ENCODE assay signal across 28 cellular contexts in the genomic region with DNA sequence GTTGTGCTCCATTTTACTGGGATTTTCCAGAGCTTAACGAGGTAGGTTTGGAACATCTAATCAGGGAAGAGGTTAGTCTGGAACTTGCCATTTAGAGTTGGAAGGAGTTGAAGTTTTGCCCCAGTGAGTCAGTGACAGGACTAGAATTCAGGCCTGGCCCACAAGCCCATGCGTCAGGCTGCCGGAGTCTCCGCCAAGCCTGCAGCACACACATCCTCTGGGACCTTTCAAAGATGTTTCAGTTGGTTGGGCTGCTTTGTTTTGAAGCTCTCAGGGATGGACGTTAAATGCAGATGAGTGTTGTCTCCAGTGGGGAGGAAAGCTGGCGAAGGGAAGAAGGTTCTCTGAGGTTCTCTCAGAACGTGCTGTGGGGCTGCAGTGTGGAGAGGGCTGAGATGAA.
"Had no signal": no experiment of that assay in that cellular context is flagged by ENCODE, and none has a peak within 500 bp of the region (broad histone marks: within the 10 kb centered on the region; RNA-seq: fewer than 3 reads in every experiment).

No MANE protein-coding gene starts in this region.

- DNase-seq: activated CD4-positive, alpha-beta T cell treated with anti-CD3 and anti-CD28 coated beads, Interleukin-2, amount 10 ng/mL, durations not matched to agents 7 days and 5 days; activated CD4-positive, CD25-positive, alpha-beta regulatory T cell treated with anti-CD3 and anti-CD28 coated beads, Interleukin-2, amount 50 U/mL, for 72 hours; activated CD8-positive, alpha-beta memory T cell treated with anti-CD3 and anti-CD28 coated beads, Interleukin-2, amount 10 ng/mL, durations not matched to agents 7 days and 5 days; activated CD8-positive, alpha-beta T cell treated with anti-CD3 and anti-CD28 coated beads for 36 hours; activated effector memory CD4-positive, alpha-beta T cell treated with anti-CD3 and anti-CD28 coated beads, Interleukin-2, amount 50 U/mL, for 16 hours; activated naive CD4-positive, alpha-beta T cell treated with anti-CD3 and anti-CD28 coated beads, Interleukin-2, amount 50 U/mL, for 16 hours; activated naive CD8-positive, alpha-beta T cell treated with anti-CD3 and anti-CD28 coated beads, Interleukin-2, amount 50 U/mL, for 24 hours; activated T-cell treated with anti-CD3 and anti-CD28 coated beads for 4 hours; body of pancreas; effector CD4-positive, alpha-beta T cell; heart right ventricle; islet precursor cell; lower lobe of right lung; naive thymus-derived CD4-positive, alpha-beta T cell; pancreas; right cardiac atrium; small intestine; stimulated activated CD4-positive, alpha-beta T cell treated with anti-CD3 and anti-CD28 coated beads, Interleukin-2, amount 100 ng/mL, for 24 hours; stimulated activated naive CD8-positive, alpha-beta T cell treated with anti-CD3 and anti-CD28 coated beads, Interleukin-15, amount 100 ng/mL, for 72 hours; T-helper 1 cell; WERI-Rb-1 had no signal

- H3K36me3 Mint-ChIP-seq: activated CD8-positive, alpha-beta memory T cell treated with anti-CD3 and anti-CD28 coated beads, Interleukin-2, amount 10 ng/mL, durations not matched to agents 7 days and 5 days; naive thymus-derived CD4-positive, alpha-beta T cell; stimulated activated effector memory CD8-positive, alpha-beta T cell treated with anti-CD3 and anti-CD28 coated beads, Interleukin-12 subunit alpha, Interleukin-12 subunit beta, amount 100 ng/mL, for 72 hours had no signal

- H3K36me3 ChIP-seq: cardiac muscle cell, heart right ventricle, lower lobe of right lung, pancreas, suprapubic skin, tibial nerve, WERI-Rb-1 had no signal

- H3K27ac Mint-ChIP-seq: activated CD4-positive, alpha-beta T cell treated with anti-CD3 and anti-CD28 coated beads, Interleukin-2, amount 10 ng/mL, durations not matched to agents 7 days and 5 days; activated CD8-positive, alpha-beta memory T cell treated with anti-CD3 and anti-CD28 coated beads, Interleukin-2, amount 10 ng/mL, durations not matched to agents 7 days and 5 days; activated CD8-positive, alpha-beta T cell treated with anti-CD3 and anti-CD28 coated beads for 36 hours; activated naive CD8-positive, alpha-beta T cell treated with anti-CD3 and anti-CD28 coated beads, Interleukin-2, amount 50 U/mL, for 24 hours; dendritic cell treated with granulocyte-macrophage colony-stimulating factor and Interleukin-4, amounts not matched to agents 40 ng/mL and 50 ng/mL, for 4 days; naive thymus-derived CD4-positive, alpha-beta T cell; stimulated activated effector memory CD8-positive, alpha-beta T cell treated with anti-CD3 and anti-CD28 coated beads, Interleukin-12 subunit alpha, Interleukin-12 subunit beta, amount 100 ng/mL, for 72 hours; stimulated activated naive CD8-positive, alpha-beta T cell treated with anti-CD3 and anti-CD28 coated beads, Interleukin-15, amount 100 ng/mL, for 72 hours had no signal

- H3K4me1 ChIP-seq: body of pancreas, pancreas had no signal

- FAIRE-seq: pancreas, small intestine, TTC549, urothelium cell line had no signal

- H3K9me3 ChIP-seq: body of pancreas, heart right ventricle, lower lobe of right lung, pancreas, suprapubic skin, tibial nerve had no signal

- H3K27ac ChIP-seq: body of pancreas, cardiac muscle cell, heart right ventricle, lower lobe of right lung, pancreas, suprapubic skin, tibial nerve, WERI-Rb-1 had no signal

- H3K4me1 Mint-ChIP-seq: stimulated activated naive CD8-positive, alpha-beta T cell treated with anti-CD3 and anti-CD28 coated beads, Interleukin-15, amount 100 ng/mL, for 72 hours had no signal

- H3K9me3 Mint-ChIP-seq: activated CD4-positive, alpha-beta T cell treated with anti-CD3 and anti-CD28 coated beads, Interleukin-2, amount 10 ng/mL, durations not matched to agents 7 days and 5 days; activated naive CD8-positive, alpha-beta T cell treated with anti-CD3 and anti-CD28 coated beads, Interleukin-2, amount 50 U/mL, for 24 hours; stimulated activated effector memory CD8-positive, alpha-beta T cell treated with anti-CD3 and anti-CD28 coated beads, Interleukin-12 subunit alpha, Interleukin-12 subunit beta, amount 100 ng/mL, for 72 hours; stimulated activated naive CD8-positive, alpha-beta T cell treated with anti-CD3 and anti-CD28 coated beads, Interleukin-15, amount 100 ng/mL, for 72 hours had no signal

- H3K27me3 Mint-ChIP-seq: activated CD4-positive, alpha-beta T cell treated with anti-CD3 and anti-CD28 coated beads, Interleukin-2, amount 10 ng/mL, durations not matched to agents 7 days and 5 days; activated CD8-positive, alpha-beta memory T cell treated with anti-CD3 and anti-CD28 coated beads, Interleukin-2, amount 10 ng/mL, durations not matched to agents 7 days and 5 days had no signal

- H3K27me3 ChIP-seq: body of pancreas, pancreas, tibial nerve had no signal

- H3K4me3 ChIP-seq: body of pancreas, cardiac muscle cell, heart right ventricle, lower lobe of right lung, pancreas, suprapubic skin, tibial nerve had no signal

- H3K4me3 Mint-ChIP-seq: activated CD4-positive, alpha-beta T cell treated with anti-CD3 and anti-CD28 coated beads, Interleukin-2, amount 10 ng/mL, durations not matched to agents 7 days and 5 days; activated CD8-positive, alpha-beta memory T cell treated with anti-CD3 and anti-CD28 coated beads, Interleukin-2, amount 10 ng/mL, durations not matched to agents 7 days and 5 days; activated CD8-positive, alpha-beta T cell treated with anti-CD3 and anti-CD28 coated beads for 36 hours; activated naive CD8-positive, alpha-beta T cell treated with anti-CD3 and anti-CD28 coated beads, Interleukin-2, amount 50 U/mL, for 24 hours; dendritic cell treated with granulocyte-macrophage colony-stimulating factor and Interleukin-4, amounts not matched to agents 40 ng/mL and 50 ng/mL, for 4 days; naive thymus-derived CD4-positive, alpha-beta T cell; stimulated activated effector memory CD8-positive, alpha-beta T cell treated with anti-CD3 and anti-CD28 coated beads, Interleukin-12 subunit alpha, Interleukin-12 subunit beta, amount 100 ng/mL, for 72 hours; stimulated activated naive CD8-positive, alpha-beta T cell treated with anti-CD3 and anti-CD28 coated beads, Interleukin-15, amount 100 ng/mL, for 72 hours had no signal
